Comparison of ENCODE assay signal across 8 cellular contexts in genomic region chr14:51860164-51860835, GRCh38. TPM values are rescaled to one million over a fixed set of nuclear protein-coding genes. Genes with fewer than 3 reads are reported as not detected.
DNase-seq lines count a peak whose midpoint lies in the region; ATAC-seq and TF ChIP-seq lines count a peak whose summit lies in the region.

GNG2 (plus strand) TSS chr14:51860612; CDS start chr14:51950679, 90,067 bp downstream.

- 4 to 5% (median 4%) methylated on average over 16 to 22 of the region's 22 CpGs for WGBS in adrenal gland, 4 donors
- WGBS in prostate gland, result 5% methylated on average over 22 of the region's 22 CpGs

- H3K9me3 ChIP-seq in adrenal gland (replicated peaks in 1 of 3), result no peaks in the 10 kb centered on the region
- H3K9me3 ChIP-seq in left ventricle myocardium inferior (replicated peaks), result no peaks in the 10 kb centered on the region
- no peaks in the 10 kb centered on the region for H3K9me3 ChIP-seq in prostate gland
- no peaks in the 10 kb centered on the region for H3K9me3 ChIP-seq in upper lobe of right lung

- DNase-seq in GM10248 (ENCODE audit: extremely low spot score), result peak; percentile 77
- peak; percentile 88 for DNase-seq in NCI-H1105 treated with DMSO at 0.1 percent for 48 hours (lab: John Stamatoyannopoulos, UW)
- peak; percentile 78 to 92 (median 80) for DNase-seq in adrenal gland
- DNase-seq in left ventricle myocardium inferior, result peak; percentile 87
- peak; percentile 52 for DNase-seq in prostate gland (ENCODE audit: low spot score)
- DNase-seq in upper lobe of right lung, result peak; percentile 85

- H3K27me3 ChIP-seq in adrenal gland (no peaks in the 10 kb centered on the region), left ventricle myocardium inferior (ENCODE audit: low read depth) (peaks cover 42% of the 10 kb centered on the region), prostate gland (replicated peaks; ENCODE audit: insufficient read depth) (no peaks in the 10 kb centered on the region), upper lobe of right lung (no peaks in the 10 kb centered on the region)

- peak within 1 kb of the TSS in 2 of 4 donors; percentile 33 to 54 for H3K4me3 ChIP-seq in adrenal gland
- peak within 1 kb of the TSS; percentile 69 for H3K4me3 ChIP-seq in left ventricle myocardium inferior
- peak within 1 kb of the TSS; percentile 13 to 22 for H3K4me3 ChIP-seq in prostate gland
- H3K4me3 ChIP-seq in upper lobe of right lung, result peak within 1 kb of the TSS; percentile 57

- H3K4me1 ChIP-seq in adrenal gland (replicated peaks in 1 of 2) (peaks cover 13 to 26% of the 10 kb centered on the region in 2 donors), left ventricle myocardium inferior (peaks cover 17% of the 10 kb centered on the region), prostate gland (replicated peaks) (no peaks in the 10 kb centered on the region), upper lobe of right lung (no peaks in the 10 kb centered on the region)

- POLR2A ChIA-PET in GM10248 (lab: Yijun Ruan, JAX), result interaction anchor here (0.8 to 1.2 kb wide), 2 partner anchors 13 to 20 kb away, joined by 3 to 14 read pairs; no protein-coding TSS in a partner anchor

- peak; percentile 92 for ATAC-seq in HG02571 (IDR thresholded peaks at IDR 0.05; ENCODE audit: unreplicated experiment)
- ATAC-seq in upper lobe of right lung, result peak; percentile 98

- H3K36me3 ChIP-seq in adrenal gland (replicated peaks in 1 of 2) (no peaks in the 10 kb centered on the region), left ventricle myocardium inferior (no peaks in the 10 kb centered on the region), prostate gland (no peaks in the 10 kb centered on the region), upper lobe of right lung (no peaks in the 10 kb centered on the region)

- CTCF ChIA-PET in GM10248 (lab: Yijun Ruan, JAX), result interaction anchor here (0.8 to 3.0 kb wide), 10 partner anchors 9 to 120 kb away, joined by 3 to 14 read pairs (median 4); no protein-coding TSS in a partner anchor

- intact Hi-C loops in T-helper 1 cell treated with Interleukin-12 subunit alpha and Interleukin-12 subunit beta and Interleukin-4 antibody, amounts not matched to agents 30 ng/mL and 1 ng/mL, for 36 hours (cut with micrococcal nuclease), result loop anchor here (1.0 to 10.0 kb wide), 13 partner anchors 8 to 1995 kb away; partner anchors contain the start of genes GPR137C, NIN, RTRAF and TXNDC16
- intact Hi-C loops in adrenal gland (cut with DNase I), result no loop called here
- intact Hi-C loops in left ventricle myocardium inferior (cut with micrococcal nuclease), result no loop called here
- intact Hi-C loops in prostate gland (cut with DNase I), result no loop called here
- intact Hi-C loops in upper lobe of right lung (cut with DNase I), result no loop called here

- TF ChIP-seq POLR2A in adrenal gland (IDR thresholded peaks at IDR 0.05) (peak; percentile 53 to 81), prostate gland (IDR thresholded peaks at IDR 0.05) (peak; percentile 19)

- TF ChIP-seq CTCF in GM10248 (IDR thresholded peaks at IDR 0.05; ENCODE audit: control extremely low read depth, extremely low read depth, low read depth, missing control alignments) (no peak), adrenal gland (IDR thresholded peaks at IDR 0.05) (no peak), left ventricle myocardium inferior (IDR thresholded peaks at IDR 0.05; ENCODE audit: borderline replicate concordance) (no peak), prostate gland (IDR thresholded peaks at IDR 0.05) (no peak), upper lobe of right lung (IDR thresholded peaks at IDR 0.05) (no peak)

- H3K27ac ChIP-seq in adrenal gland, result peak within 1 kb of the TSS in 3 of 5 donors; percentile 30 to 70 (median 33)
- H3K27ac ChIP-seq in left ventricle myocardium inferior (replicated peaks), result peak within 1 kb of the TSS; percentile 65
- H3K27ac ChIP-seq in prostate gland, result peak within 1 kb of the TSS; percentile 3 to 41
- H3K27ac ChIP-seq in upper lobe of right lung, result peak within 1 kb of the TSS; percentile 70

RNA-seq across cellular contexts. Expression of gene GNG2, which starts in this region (rescaled TPM):
- total RNA-seq in T-helper 1 cell treated with Interleukin-12 subunit alpha and Interleukin-12 subunit beta and Interleukin-4 antibody, amounts not matched to agents 30 ng/mL and 1 ng/mL, for 36 hours, result 185 and 190 TPM in 2 replicates
- total RNA-seq in adrenal gland (10 to 100 TPM in 7 of 8 donors, 1 to 10 TPM in 1; 9.3 to 61.4 (median 20.7) TPM), left ventricle myocardium inferior (6.7 TPM), prostate gland (100 to 1,000 TPM in 1 of 2 donors, 1 to 10 TPM in 1; 2.7 to 120 TPM), upper lobe of right lung (24.4 TPM)
- 10 to 100 TPM in 2 of 3 donors, 1 to 10 TPM in 1; 6.7 to 35.4 (median 14.0) TPM for polyA plus RNA-seq in adrenal gland
